8 cellular contexts compared by ENCODE assay signal in genomic region chr4:26028793-26029511, GRCh38.
DNase-seq lines count a peak whose midpoint lies in the region; ATAC-seq and TF ChIP-seq lines count a peak whose summit lies in the region.

No MANE protein-coding gene starts in this region.

- TF ChIP-seq CTCF in GM12864 (IDR thresholded peaks at IDR 0.05; ENCODE audit: low read depth, low read length, missing control alignments) (peak; percentile 89), esophagus muscularis mucosa (IDR thresholded peaks at IDR 0.05) (peak; percentile 63 to 85 (median 75))

- POLR2A ChIA-PET in naive thymus-derived CD8-positive, alpha-beta T cell (lab: Charles Lee), result no interaction called here

- no peak for TF ChIP-seq POLR2A in esophagus muscularis mucosa (IDR thresholded peaks at IDR 0.05; ENCODE audit: low read depth)

- peak overlapping the region in 2 of 4 donors; percentile 13 to 19 for H3K27ac ChIP-seq in esophagus muscularis mucosa (replicated peaks in 1 of 4)

- peak; percentile 35 to 52 for ATAC-seq in naive thymus-derived CD8-positive, alpha-beta T cell

- H3K27me3 ChIP-seq in esophagus muscularis mucosa, result peaks cover 0 to 5% (median 2%) of the 10 kb centered on the region in 4 donors

- H3K4me1 Mint-ChIP-seq in naive thymus-derived CD8-positive, alpha-beta T cell, result peaks cover 0 to 6% (median 2%) of the 10 kb centered on the region in 4 donors

- DNase-seq in GM12864 (ENCODE audit: low read depth) (no peak), HCEC 1CT (peak; percentile 42), NCI-H128 (lab: John Stamatoyannopoulos, UW; ENCODE audit: unreplicated experiment) (peak; percentile 4), esophagus muscularis mucosa (ENCODE audit: extremely low spot score) (no peak), DMS79 treated with DMSO at 0.1 percent for 48 hours (lab: John Stamatoyannopoulos, UW) (no peak)
- DNase-seq in activated CD8-positive, alpha-beta memory T cell treated with anti-CD3 and anti-CD28 coated beads for 48 hours (ENCODE audit: low read depth in 2 of 3, low spot score in 2 of 3), result peak; percentile 59 to 65 (median 60)
- DNase-seq in naive thymus-derived CD8-positive, alpha-beta T cell, result peak in 9 of 10 donors; percentile 4 to 41 (median 15)
- peak in 4 of 6 experiments; percentile 4 to 16 (median 8) for DNase-seq in stimulated activated naive CD4-positive, alpha-beta T cell (lab: John Stamatoyannopoulos, UW)

- no peak overlapping the region for H3K27ac Mint-ChIP-seq in naive thymus-derived CD8-positive, alpha-beta T cell

- peaks cover 9 to 46% (median 26%) of the 10 kb centered on the region in 5 donors for H3K27me3 Mint-ChIP-seq in naive thymus-derived CD8-positive, alpha-beta T cell

- H3K4me3 Mint-ChIP-seq in naive thymus-derived CD8-positive, alpha-beta T cell, result no peak overlapping the region

- no peaks in the 10 kb centered on the region for H3K9me3 ChIP-seq in esophagus muscularis mucosa

- intact Hi-C loops in esophagus muscularis mucosa (cut with DNase I), result loop anchor here (5.0 kb wide), 2 partner anchors 293 to 383 kb away; partner anchors contain the start of gene RBPJ

- WGBS in esophagus muscularis mucosa, result 31% methylated on average over 21 of the region's 38 CpGs

- H3K9me3 Mint-ChIP-seq in naive thymus-derived CD8-positive, alpha-beta T cell, result no peaks in the 10 kb centered on the region

- H3K4me3 ChIP-seq in GM12864 (ENCODE audit: low read depth, low read length), result no peak overlapping the region
- H3K4me3 ChIP-seq in esophagus muscularis mucosa, result peak overlapping the region; percentile 11 to 47 (median 30)

- H3K4me1 ChIP-seq in esophagus muscularis mucosa, result peaks cover 9 to 48% (median 37%) of the 10 kb centered on the region in 4 donors

- no peak for TF ChIP-seq EP300 in esophagus muscularis mucosa (IDR thresholded peaks at IDR 0.05)

- H3K36me3 ChIP-seq in esophagus muscularis mucosa, result no peaks in the 10 kb centered on the region

- H3K36me3 Mint-ChIP-seq in naive thymus-derived CD8-positive, alpha-beta T cell, result no peaks in the 10 kb centered on the region

Comparison
In these comparisons a context has a peak if more than half of its experiments do, and no peak if none do; other contexts are left out.
1. DNase-seq: peak in HCEC 1CT (single experiment), NCI-H128 (single experiment), activated CD8-positive, alpha-beta memory T cell treated with anti-CD3 and anti-CD28 coated beads for 48 hours (3 of 3), naive thymus-derived CD8-positive, alpha-beta T cell (9 of 10) and stimulated activated naive CD4-positive, alpha-beta T cell (4 of 6); none in GM12864 (single experiment), esophagus muscularis mucosa (single experiment) and DMS79 treated with DMSO at 0.1 percent for 48 hours (single experiment).